In genomic region chr1:180643693-180644092, GRCh38 we compare ENCODE assay signal across 14 cellular contexts. TPM values are rescaled to one million over a fixed set of nuclear protein-coding genes. Genes with fewer than 3 reads are reported as not detected.
DNase-seq lines count a peak whose midpoint lies in the region; ATAC-seq and TF ChIP-seq lines count a peak whose summit lies in the region.
"Had no signal": no experiment of that assay in that cellular context is flagged by ENCODE, and none has a peak within 500 bp of the region (broad histone marks: within the 10 kb centered on the region; RNA-seq: fewer than 3 reads in every experiment).

No MANE protein-coding gene starts in this region.

- 0 to 13% (median 11%) methylated on average over 1 of the region's 1 CpG for WGBS in heart left ventricle, 4 donors
- 69 to 96% (median 81%) methylated on average over 1 of the region's 1 CpG for WGBS in spleen, 5 donors

- peaks cover 10% of the 10 kb centered on the region for H3K4me1 Mint-ChIP-seq in activated CD4-positive, alpha-beta T cell treated with anti-CD3 and anti-CD28 coated beads, Interleukin-2, amount 10 ng/mL, durations not matched to agents 24 days and 14 days
- H3K4me1 Mint-ChIP-seq: neural progenitor cell had no signal

- no peak overlapping the region for H3K27ac ChIP-seq in HEK293 (ENCODE audit: extremely low read depth, low read depth, low read length)
- peak overlapping the region in 1 of 12 donors; percentile 48 for H3K27ac ChIP-seq in heart left ventricle
- H3K27ac ChIP-seq in spleen: no peak overlapping the region
- H3K27ac ChIP-seq: C4-2B, neural progenitor cell had no signal

- peak in 3 of 4 donors; percentile 32 to 57 (median 57) for ATAC-seq in heart left ventricle
- ATAC-seq in GM21717 (IDR thresholded peaks at IDR 0.05; ENCODE audit: unreplicated experiment): no peak
- no peak for ATAC-seq in GM21576 (IDR thresholded peaks at IDR 0.05; ENCODE audit: unreplicated experiment)

- H3K9me3 ChIP-seq in HEK293 (ENCODE audit: control insufficient read depth, insufficient read depth, low read depth, low read length) (no peaks in the 10 kb centered on the region), heart left ventricle (no peaks in the 10 kb centered on the region), spleen (no peaks in the 10 kb centered on the region)

- H3K27me3 ChIP-seq in heart left ventricle (no peaks in the 10 kb centered on the region), spleen (replicated peaks in 1 of 7) (no peaks in the 10 kb centered on the region)
- H3K27me3 ChIP-seq: neural progenitor cell had no signal

- TF ChIP-seq POLR2A in heart left ventricle (IDR thresholded peaks at IDR 0.05): no peak
- no peak for TF ChIP-seq POLR2A in spleen (IDR thresholded peaks at IDR 0.05)

- H3K27me3 Mint-ChIP-seq in activated CD4-positive, alpha-beta T cell treated with anti-CD3 and anti-CD28 coated beads, Interleukin-2, amount 10 ng/mL, durations not matched to agents 24 days and 14 days: no peaks in the 10 kb centered on the region

- H3K4me1 ChIP-seq in HEK293 (ENCODE audit: control insufficient read depth, insufficient read depth, low read length): peaks cover 11% of the 10 kb centered on the region
- peaks cover 0 to 91% (median 26%) of the 10 kb centered on the region in 12 donors for H3K4me1 ChIP-seq in heart left ventricle
- peaks cover 0 to 9% (median 1%) of the 10 kb centered on the region in 6 donors for H3K4me1 ChIP-seq in spleen

- H3K9me3 Mint-ChIP-seq in activated CD4-positive, alpha-beta T cell treated with anti-CD3 and anti-CD28 coated beads, Interleukin-2, amount 10 ng/mL, durations not matched to agents 24 days and 14 days: no peaks in the 10 kb centered on the region
- H3K9me3 Mint-ChIP-seq: H9 had no signal

- intact Hi-C loops in heart left ventricle (cut with DNase I): loop anchor here in 1 of 10 donors (10.0 kb wide), 1 partner anchor 131 kb away; no protein-coding TSS in a partner anchor
- intact Hi-C loops in activated CD4-positive, alpha-beta T cell treated with anti-CD3 and anti-CD28 coated beads, Interleukin-2, amount 10 ng/mL, durations not matched to agents 24 days and 14 days (cut with micrococcal nuclease): no loop called here
- intact Hi-C loops in spleen (cut with DNase I; ENCODE audit: low total_unique reads): no loop called here

- CTCF ChIA-PET in HEK293 (lab: Yijun Ruan, JAX): no interaction called here

- H3K4me3 Mint-ChIP-seq in activated CD4-positive, alpha-beta T cell treated with anti-CD3 and anti-CD28 coated beads, Interleukin-2, amount 10 ng/mL, durations not matched to agents 24 days and 14 days: no peak overlapping the region
- H3K4me3 Mint-ChIP-seq: H9, neural progenitor cell had no signal

- H3K36me3 ChIP-seq in HEK293 (ENCODE audit: control insufficient read depth in 2 of 2, insufficient read depth in 1 of 2, low read length in 2 of 2): no peaks in the 10 kb centered on the region
- peaks cover 0 to 3% (median 0%) of the 10 kb centered on the region in 9 donors for H3K36me3 ChIP-seq in heart left ventricle
- peaks cover 0 to 7% (median 0%) of the 10 kb centered on the region in 6 donors for H3K36me3 ChIP-seq in spleen
- H3K36me3 ChIP-seq: neural progenitor cell had no signal

- peaks cover 2% of the 10 kb centered on the region for H3K36me3 Mint-ChIP-seq in activated CD4-positive, alpha-beta T cell treated with anti-CD3 and anti-CD28 coated beads, Interleukin-2, amount 10 ng/mL, durations not matched to agents 24 days and 14 days (ENCODE audit: low read depth)

- DNase-seq in AG10803 (ENCODE audit: low read depth) (peak; percentile 38), NCI-H774 (lab: John Stamatoyannopoulos, UW) (peak; percentile 42), heart left ventricle (peak in 4 of 5 donors; percentile 35 to 46 (median 40)), spleen (no peak)
- DNase-seq in activated CD4-positive, alpha-beta T cell treated with anti-CD3 and anti-CD28 coated beads, Interleukin-2, amount 10 ng/mL, durations not matched to agents 24 days and 14 days: no peak
- DNase-seq: activated gamma-delta T cell treated with Interleukin-2 at 50 U/mL for 16 hours; H9; stimulated activated CD4-positive, alpha-beta T cell treated with anti-CD3 and anti-CD28 coated beads, Interleukin-15, amount 100 ng/mL, for 24 hours; stimulated activated CD8-positive, alpha-beta memory T cell treated with anti-CD3 and anti-CD28 coated beads, Interleukin-4, amount 100 ng/mL, for 48 hours had no signal

- no peak overlapping the region for H3K27ac Mint-ChIP-seq in activated CD4-positive, alpha-beta T cell treated with anti-CD3 and anti-CD28 coated beads, Interleukin-2, amount 10 ng/mL, durations not matched to agents 24 days and 14 days
- H3K27ac Mint-ChIP-seq: H9, neural progenitor cell had no signal

- TF ChIP-seq CTCF in AG10803 (conservative IDR thresholded peaks at IDR 0.05; ENCODE audit: low read length) (no peak), HEK293 (tag by site-specific recombination; IDR thresholded peaks at IDR 0.05) (no peak), heart left ventricle (IDR thresholded peaks at IDR 0.05) (no peak), spleen (IDR thresholded peaks at IDR 0.05 in 8 of 11, conservative IDR thresholded peaks at IDR 0.05 in 3 of 11) (no peak)

- H3K4me3 ChIP-seq in AG10803 (ENCODE audit: low read length) (no peak overlapping the region), HEK293 (ENCODE audit: low read depth, low read length) (no peak overlapping the region), heart left ventricle (no peak overlapping the region), spleen (no peak overlapping the region)
- H3K4me3 ChIP-seq: neural progenitor cell had no signal

- POLR2A ChIA-PET in HEK293 (lab: Yijun Ruan, JAX): interaction anchor here (1.1 kb wide), 1 partner anchor 12 kb away, joined by 4 read pairs; the partner anchor contains the start of gene XPR1

TF ChIP-seq in HEK293, 187 proteins besides CTCF, POLR2A, EP300 and RAD21:
- no peak for TF ChIP-seq ZNF585B (tag by site-specific recombination; IDR thresholded peaks at IDR 0.05)
- TF ChIP-seq GLIS1 (tag by site-specific recombination; IDR thresholded peaks at IDR 0.05): no peak
- no peak for TF ChIP-seq KLF9 (tag by site-specific recombination; IDR thresholded peaks at IDR 0.05; ENCODE audit: low read depth)
- TF ChIP-seq ZNF37A (tag by site-specific recombination; IDR thresholded peaks at IDR 0.05): no peak
- TF ChIP-seq YY2 (tag by site-specific recombination; IDR thresholded peaks at IDR 0.05): no peak
- TF ChIP-seq PRDM10 (tag by site-specific recombination; IDR thresholded peaks at IDR 0.05): peak; percentile 22; the same call in 1 of the 2 replicates
- TF ChIP-seq PRDM6 (tag by site-specific recombination; IDR thresholded peaks at IDR 0.05): peak; percentile 35; the same call in 1 of the 2 replicates
- TF ChIP-seq ZNF660 (tag by site-specific recombination; IDR thresholded peaks at IDR 0.05): no peak
- TF ChIP-seq ZNF530 (tag by site-specific recombination; IDR thresholded peaks at IDR 0.05; ENCODE audit: low read depth): no peak
- TF ChIP-seq ZNF658 (tag by site-specific recombination; IDR thresholded peaks at IDR 0.05): no peak
- TF ChIP-seq ZNF366 (tag by site-specific recombination; conservative IDR thresholded peaks at IDR 0.05): 0 out of 2 replicates have a peak, but pooled peaks have one; percentile 14
- TF ChIP-seq ZNF10 (tag by site-specific recombination; IDR thresholded peaks at IDR 0.05): peak; percentile 47
- TF ChIP-seq ZNF24 (tag by site-specific recombination; IDR thresholded peaks at IDR 0.05): no peak

RNA-seq across cellular contexts. Expression of gene XPR1, which starts 11.9 kb away (rescaled TPM):
- total RNA-seq in heart left ventricle (100 to 1,000 TPM in 1 of 9 donors, 10 to 100 TPM in 8; 55.4 to 163 (median 62.5) TPM), spleen (10 to 100 TPM; 12.5 to 26.8 (median 22.5) TPM)
- polyA plus RNA-seq in heart left ventricle (10 to 100 TPM; 18.6 to 50.4 TPM), spleen (1 to 10 TPM; 2.3 to 3.4 (median 3.1) TPM)
- 24.2 and 24.7 TPM in 2 replicates for total RNA-seq in activated CD4-positive, alpha-beta T cell treated with anti-CD3 and anti-CD28 coated beads, Interleukin-2, amount 10 ng/mL, durations not matched to agents 24 days and 14 days

Comparison
In these comparisons a context has a peak if more than half of its experiments do, and no peak if none do; other contexts are left out.
1. DNase-seq: peak in AG10803 (single experiment), NCI-H774 (single experiment) and heart left ventricle (4 of 5); none in activated CD4-positive, alpha-beta T cell treated with anti-CD3 and anti-CD28 coated beads, Interleukin-2, amount 10 ng/mL, durations not matched to agents 24 days and 14 days (single experiment) and spleen (single experiment).
2. ATAC-seq: peak in heart left ventricle (3 of 4); none in GM21717 (single experiment) and GM21576 (single experiment).